In the genomic region with DNA sequence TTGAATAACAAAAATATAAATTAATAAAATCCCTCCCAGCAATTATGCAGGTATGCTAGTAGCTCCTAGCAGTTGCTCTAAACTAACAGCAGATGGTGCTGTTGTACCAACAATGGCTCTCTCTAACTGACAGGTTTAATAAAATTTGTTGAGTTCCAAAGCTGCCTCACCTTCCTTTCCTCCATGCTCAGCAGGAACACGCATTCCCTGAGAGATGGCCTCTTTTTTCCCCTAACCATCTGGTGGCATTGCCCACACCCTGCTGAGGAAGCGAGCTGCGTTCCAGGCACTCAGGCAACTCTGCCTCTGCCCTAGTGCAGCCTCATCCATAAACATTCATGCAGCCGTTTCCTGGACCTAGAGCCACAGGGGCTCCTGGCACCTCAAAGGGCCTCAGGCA, we compare ENCODE assay signal across 8 cellular contexts.
DNase-seq lines count a peak whose midpoint lies in the region; ATAC-seq, FAIRE-seq and TF ChIP-seq lines count a peak whose summit lies in the region.

No MANE protein-coding gene starts in this region.

- intact Hi-C loops in Caco-2 (cut with micrococcal nuclease; ENCODE audit: unreplicated experiment), result loop anchor here (1.0 to 2.0 kb wide), 5 partner anchors 31 to 504 kb away; no protein-coding TSS in a partner anchor
- intact Hi-C loops in lower leg skin (cut with DNase I; ENCODE audit: low total_unique reads), result loop anchor here (10.0 kb wide), 1 partner anchor 115 kb away; no protein-coding TSS in a partner anchor

- TF ChIP-seq CTCF in Caco-2 (IDR thresholded peaks at IDR 0.05; ENCODE audit: insufficient read depth in 1 of 2, low read depth in 1 of 2, low read length in 1 of 2, severe bottlenecking in 1 of 2, unreplicated experiment in 1 of 2) (peak; percentile 88 to 94), RWPE2 (IDR thresholded peaks at IDR 0.05; ENCODE audit: poor library complexity, severe bottlenecking) (peak; percentile 93), lower leg skin (IDR thresholded peaks at IDR 0.05) (peak in 2 of 3 donors; percentile 84 to 94)

- peaks cover 11% of the 10 kb centered on the region for H3K9me3 ChIP-seq in Caco-2
- H3K9me3 ChIP-seq in RWPE2 (ENCODE audit: severe bottlenecking), result no peaks in the 10 kb centered on the region

- CTCF ChIA-PET in Caco-2 (lab: Charles Lee), result interaction anchor here (0.5 to 2.4 kb wide), 14 partner anchors 9 to 1380 kb away, joined by 3 to 78 read pairs (median 4); a partner anchor contains a TSS

- ATAC-seq in GM19043 (IDR thresholded peaks at IDR 0.05; ENCODE audit: low read depth, unreplicated experiment) (peak; percentile 75), RWPE2 (ENCODE audit: low read depth) (peak; percentile 87), HG02981 (IDR thresholded peaks at IDR 0.05; ENCODE audit: unreplicated experiment) (no peak)

- no peak overlapping the region for H3K27ac ChIP-seq in RWPE2 (ENCODE audit: poor library complexity, severe bottlenecking)

- H3K36me3 ChIP-seq in Caco-2 (ENCODE audit: control insufficient read depth, insufficient read depth, low read length) (no peaks in the 10 kb centered on the region), RWPE2 (ENCODE audit: low read depth) (no peaks in the 10 kb centered on the region)

- no TSS peak for BruUV-seq in Caco-2 (replicated peaks; lab: Mats Ljungman, UMichigan)

- WGBS in lower leg skin, 2 donors, result 21 to 28% methylated on average over 4 of the region's 4 CpGs

- H3K36me3 Mint-ChIP-seq in Caco-2 (ENCODE audit: insufficient read depth, unreplicated experiment), result no peaks in the 10 kb centered on the region

- no peak overlapping the region for H3K4me3 Mint-ChIP-seq in Caco-2 (ENCODE audit: unreplicated experiment)

- FAIRE-seq in urothelium cell line (lab: Jason Lieb, UNC), result peak; percentile 59

- H3K27me3 ChIP-seq in Caco-2 (replicated peaks; ENCODE audit: control insufficient read depth, insufficient read depth, low read length) (no peaks in the 10 kb centered on the region; the same call in 1 of the 2 replicates), RWPE2 (ENCODE audit: insufficient read depth, poor library complexity, severe bottlenecking) (no peaks in the 10 kb centered on the region)

- H3K4me3 ChIP-seq in Caco-2 (ENCODE audit: low read depth, low read length) (no peak overlapping the region), RWPE2 (ENCODE audit: severe bottlenecking) (no peak overlapping the region), lower leg skin (ENCODE audit: low read depth, poor library complexity, severe bottlenecking) (no peak overlapping the region)

- DNase-seq in Caco-2 (peak in 1 of 2 experiments; percentile 59), LHCN-M2 (ENCODE audit: low read depth) (peak; percentile 32), RWPE2 (ENCODE audit: low spot score) (no peak), dermis microvascular lymphatic vessel endothelial cell (ENCODE audit: low read depth in 2 of 2) (peak; percentile 50 to 67), lower leg skin (ENCODE audit: low spot score in 2 of 2) (peak in 1 of 2 donors; percentile 68), urothelium cell line (ENCODE audit: low spot score) (peak; percentile 57)

- H3K27ac Mint-ChIP-seq in Caco-2 (ENCODE audit: unreplicated experiment), result no peak overlapping the region

- H3K27me3 Mint-ChIP-seq in Caco-2 (ENCODE audit: insufficient read depth, unreplicated experiment), result peaks cover 4% of the 10 kb centered on the region

- no peaks in the 10 kb centered on the region for H3K4me1 Mint-ChIP-seq in Caco-2 (ENCODE audit: low read depth, unreplicated experiment)

- H3K9me3 Mint-ChIP-seq in Caco-2 (ENCODE audit: unreplicated experiment), result peaks cover 7% of the 10 kb centered on the region

- POLR2A ChIA-PET in Caco-2 (lab: Charles Lee), result interaction anchor here (0.5 kb wide), 1 partner anchor 122 kb away, joined by 10 read pairs; no protein-coding TSS in a partner anchor

- TF ChIP-seq POLR2A in lower leg skin (IDR thresholded peaks at IDR 0.05), result no peak

- H3K4me1 ChIP-seq in Caco-2 (no peaks in the 10 kb centered on the region), RWPE2 (ENCODE audit: insufficient read depth, poor library complexity, severe bottlenecking) (no peaks in the 10 kb centered on the region)
